Comparison of ENCODE assay signal across 21 cellular contexts in genomic region chr20:51517839-51518238, GRCh38. TPM values are rescaled to one million over a fixed set of nuclear protein-coding genes. Genes with fewer than 3 reads are reported as not detected.
DNase-seq lines count a peak whose midpoint lies in the region; ATAC-seq lines count a peak whose summit lies in the region.
"Had no signal": no experiment of that assay in that cellular context is flagged by ENCODE, and none has a peak within 500 bp of the region (broad histone marks: within the 10 kb centered on the region; RNA-seq: fewer than 3 reads in every experiment).

No MANE protein-coding gene starts in this region.

- H3K27ac ChIP-seq in CD8-positive, alpha-beta memory T cell (ENCODE audit: low read depth, low read length), result no peak overlapping the region

- H3K9me3 ChIP-seq in CD8-positive, alpha-beta memory T cell (ENCODE audit: low read length), result no peaks in the 10 kb centered on the region
- H3K9me3 ChIP-seq: SK-N-SH had no signal

- no peak overlapping the region for H3K4me3 Mint-ChIP-seq in activated naive CD4-positive, alpha-beta T cell treated with anti-CD3 and anti-CD28 coated beads, Interleukin-2, amount 50 U/mL, for 24 hours
- H3K4me3 Mint-ChIP-seq in activated naive CD4-positive, alpha-beta T cell treated with anti-CD3 and anti-CD28 coated beads for 36 hours, result no peak overlapping the region
- no peak overlapping the region for H3K4me3 Mint-ChIP-seq in CD8-positive, alpha-beta memory T cell
- H3K4me3 Mint-ChIP-seq in central memory CD8-positive, alpha-beta T cell, result no peak overlapping the region
- H3K4me3 Mint-ChIP-seq in stimulated activated effector memory CD8-positive, alpha-beta T cell treated with anti-CD3 and anti-CD28 coated beads, Interleukin-12 subunit alpha, Interleukin-12 subunit beta, amount 100 ng/mL, for 72 hours, result no peak overlapping the region
- H3K4me3 Mint-ChIP-seq: B cell, CD14-positive monocyte, GM23338 had no signal

- DNase-seq in activated naive CD4-positive, alpha-beta T cell treated with anti-CD3 and anti-CD28 coated beads for 36 hours, result no peak
- DNase-seq in CD8-positive, alpha-beta memory T cell, result no peak
- no peak for DNase-seq in central memory CD8-positive, alpha-beta T cell (ENCODE audit: low spot score in 2 of 2)
- DNase-seq in stimulated activated effector memory CD8-positive, alpha-beta T cell treated with anti-CD3 and anti-CD28 coated beads, Interleukin-12 subunit alpha, Interleukin-12 subunit beta, amount 100 ng/mL, for 72 hours (ENCODE audit: low spot score in 2 of 2), result no peak
- no peak for DNase-seq in HuH-7 (ENCODE audit: low spot score)
- DNase-seq: HCEC 1CT, Kasumi-1, NCI-H1694, NCI-H2081, NCI-H2171, NCI-H524 treated with DMSO at 0.1 percent for 48 hours, NCI-H82, SIG-M5, SK-N-SH had no signal

- H3K27me3 ChIP-seq in CD8-positive, alpha-beta memory T cell (ENCODE audit: insufficient read depth, low read length, poor library complexity, severe bottlenecking), result no peaks in the 10 kb centered on the region

- no peaks in the 10 kb centered on the region for H3K9me3 Mint-ChIP-seq in activated naive CD4-positive, alpha-beta T cell treated with anti-CD3 and anti-CD28 coated beads, Interleukin-2, amount 50 U/mL, for 24 hours
- no peaks in the 10 kb centered on the region for H3K9me3 Mint-ChIP-seq in activated naive CD4-positive, alpha-beta T cell treated with anti-CD3 and anti-CD28 coated beads for 36 hours
- H3K9me3 Mint-ChIP-seq in CD8-positive, alpha-beta memory T cell, result no peaks in the 10 kb centered on the region
- no peaks in the 10 kb centered on the region for H3K9me3 Mint-ChIP-seq in central memory CD8-positive, alpha-beta T cell
- no peaks in the 10 kb centered on the region for H3K9me3 Mint-ChIP-seq in stimulated activated effector memory CD8-positive, alpha-beta T cell treated with anti-CD3 and anti-CD28 coated beads, Interleukin-12 subunit alpha, Interleukin-12 subunit beta, amount 100 ng/mL, for 72 hours
- H3K9me3 Mint-ChIP-seq: CD14-positive monocyte, GM23338, IgD-negative memory B cell had no signal

- H3K36me3 Mint-ChIP-seq in activated naive CD4-positive, alpha-beta T cell treated with anti-CD3 and anti-CD28 coated beads, Interleukin-2, amount 50 U/mL, for 24 hours, result peaks cover 44% of the 10 kb centered on the region
- H3K36me3 Mint-ChIP-seq in activated naive CD4-positive, alpha-beta T cell treated with anti-CD3 and anti-CD28 coated beads for 36 hours (ENCODE audit: low read depth), result peaks cover 62% of the 10 kb centered on the region
- peaks cover 15 to 84% (median 28%) of the 10 kb centered on the region in 3 donors for H3K36me3 Mint-ChIP-seq in CD8-positive, alpha-beta memory T cell
- H3K36me3 Mint-ChIP-seq in central memory CD8-positive, alpha-beta T cell (ENCODE audit: insufficient read depth), result peaks cover 81% of the 10 kb centered on the region
- H3K36me3 Mint-ChIP-seq in stimulated activated effector memory CD8-positive, alpha-beta T cell treated with anti-CD3 and anti-CD28 coated beads, Interleukin-12 subunit alpha, Interleukin-12 subunit beta, amount 100 ng/mL, for 72 hours, result peaks cover 100% of the 10 kb centered on the region
- H3K36me3 Mint-ChIP-seq: CD14-positive monocyte had no signal

- peak overlapping the region; percentile 30 for H3K27ac Mint-ChIP-seq in activated naive CD4-positive, alpha-beta T cell treated with anti-CD3 and anti-CD28 coated beads, Interleukin-2, amount 50 U/mL, for 24 hours
- H3K27ac Mint-ChIP-seq in activated naive CD4-positive, alpha-beta T cell treated with anti-CD3 and anti-CD28 coated beads for 36 hours, result no peak overlapping the region
- peak overlapping the region; percentile 37 to 94 (median 52) for H3K27ac Mint-ChIP-seq in CD8-positive, alpha-beta memory T cell
- peak overlapping the region; percentile 50 for H3K27ac Mint-ChIP-seq in central memory CD8-positive, alpha-beta T cell (ENCODE audit: low read depth)
- H3K27ac Mint-ChIP-seq in stimulated activated effector memory CD8-positive, alpha-beta T cell treated with anti-CD3 and anti-CD28 coated beads, Interleukin-12 subunit alpha, Interleukin-12 subunit beta, amount 100 ng/mL, for 72 hours, result peak overlapping the region; percentile 46
- H3K27ac Mint-ChIP-seq: B cell, CD14-positive monocyte, GM23338, IgD-negative memory B cell had no signal

- H3K4me1 ChIP-seq in CD8-positive, alpha-beta memory T cell (ENCODE audit: insufficient read depth, low read length), result peaks cover 27% of the 10 kb centered on the region

- intact Hi-C loops in activated naive CD4-positive, alpha-beta T cell treated with anti-CD3 and anti-CD28 coated beads for 36 hours (cut with micrococcal nuclease), result no loop called here

- H3K36me3 ChIP-seq in CD8-positive, alpha-beta memory T cell (ENCODE audit: insufficient read depth, low read length), result peaks cover 26% of the 10 kb centered on the region

- H3K27me3 Mint-ChIP-seq in activated naive CD4-positive, alpha-beta T cell treated with anti-CD3 and anti-CD28 coated beads, Interleukin-2, amount 50 U/mL, for 24 hours, result no peaks in the 10 kb centered on the region
- H3K27me3 Mint-ChIP-seq in activated naive CD4-positive, alpha-beta T cell treated with anti-CD3 and anti-CD28 coated beads for 36 hours (ENCODE audit: low read depth), result no peaks in the 10 kb centered on the region
- H3K27me3 Mint-ChIP-seq in CD8-positive, alpha-beta memory T cell, result no peaks in the 10 kb centered on the region
- no peaks in the 10 kb centered on the region for H3K27me3 Mint-ChIP-seq in central memory CD8-positive, alpha-beta T cell
- H3K27me3 Mint-ChIP-seq: B cell, IgD-negative memory B cell had no signal

- H3K4me1 Mint-ChIP-seq in activated naive CD4-positive, alpha-beta T cell treated with anti-CD3 and anti-CD28 coated beads, Interleukin-2, amount 50 U/mL, for 24 hours, result peaks cover 72% of the 10 kb centered on the region
- peaks cover 58% of the 10 kb centered on the region for H3K4me1 Mint-ChIP-seq in activated naive CD4-positive, alpha-beta T cell treated with anti-CD3 and anti-CD28 coated beads for 36 hours (ENCODE audit: low read depth)
- H3K4me1 Mint-ChIP-seq in CD8-positive, alpha-beta memory T cell, result peaks cover 57 to 87% (median 83%) of the 10 kb centered on the region in 3 donors
- peaks cover 71% of the 10 kb centered on the region for H3K4me1 Mint-ChIP-seq in central memory CD8-positive, alpha-beta T cell
- peaks cover 71% of the 10 kb centered on the region for H3K4me1 Mint-ChIP-seq in stimulated activated effector memory CD8-positive, alpha-beta T cell treated with anti-CD3 and anti-CD28 coated beads, Interleukin-12 subunit alpha, Interleukin-12 subunit beta, amount 100 ng/mL, for 72 hours
- H3K4me1 Mint-ChIP-seq: CD14-positive monocyte, GM23338 had no signal

- POLR2A ChIA-PET in CD8-positive, alpha-beta memory T cell (lab: Charles Lee), result interaction anchor here (1.3 kb wide), 1 partner anchor 103 kb away, joined by 3 read pairs; no protein-coding TSS in a partner anchor

- H3K4me3 ChIP-seq in CD8-positive, alpha-beta memory T cell (ENCODE audit: low read length), result no peak overlapping the region
- H3K4me3 ChIP-seq: GM23338 had no signal

- no peak for ATAC-seq in central memory CD8-positive, alpha-beta T cell (replicated peaks; ENCODE audit: extremely low read depth, poor library complexity, severe bottlenecking)
- ATAC-seq in stimulated activated effector memory CD8-positive, alpha-beta T cell treated with anti-CD3 and anti-CD28 coated beads, Interleukin-12 subunit alpha, Interleukin-12 subunit beta, amount 100 ng/mL, for 72 hours, result no peak
- ATAC-seq in GM19463 (IDR thresholded peaks at IDR 0.05; ENCODE audit: unreplicated experiment), result no peak
- ATAC-seq: GM23338, Panc1 had no signal

- CTCF ChIA-PET in activated naive CD4-positive, alpha-beta T cell treated with anti-CD3 and anti-CD28 coated beads for 36 hours (lab: Charles Lee), result interaction anchor here (0.6 kb wide), 1 partner anchor 39 kb away, joined by 3 read pairs; no protein-coding TSS in a partner anchor
- CTCF ChIA-PET in CD8-positive, alpha-beta memory T cell (lab: Charles Lee), result interaction anchor here (0.6 to 0.9 kb wide), 2 partner anchors 36 to 132 kb away, joined by 3 read pairs; no protein-coding TSS in a partner anchor

RNA-seq across cellular contexts. Expression of gene NFATC2, which starts 24.7 kb away (rescaled TPM):
- 10 to 100 TPM; 15.7 to 17.4 TPM for total RNA-seq in activated naive CD4-positive, alpha-beta T cell treated with anti-CD3 and anti-CD28 coated beads for 36 hours
- 10 to 100 TPM; 63.0 to 64.4 TPM for total RNA-seq in CD8-positive, alpha-beta memory T cell
- polyA plus RNA-seq in CD8-positive, alpha-beta memory T cell, result 52.1 TPM
